Comparison of ENCODE assay signal across 15 cellular contexts in genomic region chr4:176380352-176381157, GRCh38.
DNase-seq lines count a peak whose midpoint lies in the region; ATAC-seq lines count a peak whose summit lies in the region.
"Had no signal": no experiment of that assay in that cellular context is flagged by ENCODE, and none has a peak within 500 bp of the region (broad histone marks: within the 10 kb centered on the region; RNA-seq: fewer than 3 reads in every experiment).

No MANE protein-coding gene starts in this region.

- DNase-seq in A172 (ENCODE audit: low spot score) (peak; percentile 60), OCI-M1 (lab: John Stamatoyannopoulos, UW) (peak; percentile 71), left lobe of liver (ENCODE audit: low spot score) (no peak), hippocampal formation (lab: John Stamatoyannopoulos, UW) (no peak)
- no peak for DNase-seq in activated naive CD4-positive, alpha-beta T cell treated with anti-CD3 and anti-CD28 coated beads, Interleukin-2, amount 50 U/mL, for 16 hours
- DNase-seq: activated CD8-positive, alpha-beta memory T cell treated with anti-CD3 and anti-CD28 coated beads, Interleukin-2, amount 10 ng/mL, durations not matched to agents 7 days and 5 days; activated naive CD4-positive, alpha-beta T cell treated with anti-CD3 and anti-CD28 coated beads for 36 hours; endodermal cell; kidney glomerular epithelial cell; naive thymus-derived CD8-positive, alpha-beta T cell; NCI-H2029 treated with DMSO at 0.1 percent for 48 hours; stimulated activated CD4-positive, alpha-beta T cell treated with anti-CD3 and anti-CD28 coated beads, Interleukin-2, amount 100 ng/mL, for 48 hours had no signal

- ATAC-seq in GM18868 (IDR thresholded peaks at IDR 0.05; ENCODE audit: unreplicated experiment) (peak; percentile 40), left lobe of liver (peak; percentile 51), HG02623 (IDR thresholded peaks at IDR 0.05; ENCODE audit: unreplicated experiment) (no peak), GM19035 (IDR thresholded peaks at IDR 0.05; ENCODE audit: unreplicated experiment) (no peak)
- ATAC-seq: activated CD8-positive, alpha-beta memory T cell treated with anti-CD3 and anti-CD28 coated beads, Interleukin-2, amount 10 ng/mL, durations not matched to agents 7 days and 5 days; naive thymus-derived CD8-positive, alpha-beta T cell had no signal

Comparison
In these comparisons a context has a peak if more than half of its experiments do, and no peak if none do; other contexts are left out.
1. DNase-seq: peak in A172 (single experiment) and OCI-M1 (single experiment); none in left lobe of liver (single experiment), activated naive CD4-positive, alpha-beta T cell treated with anti-CD3 and anti-CD28 coated beads, Interleukin-2, amount 50 U/mL, for 16 hours (single experiment) and hippocampal formation (0 of 2).
2. ATAC-seq: peak in GM18868 (single experiment) and left lobe of liver (single experiment); none in HG02623 (single experiment) and GM19035 (single experiment).